2 cellular contexts compared by ENCODE assay signal in genomic region chr16:53605356-53605755, GRCh38.
TF ChIP-seq lines count a peak whose summit lies in the region.

No MANE protein-coding gene starts in this region.

TF ChIP-seq in liver, 16 proteins besides CTCF, POLR2A, EP300 and RAD21 (continued from another document):
- TF ChIP-seq MAX (IDR thresholded peaks at IDR 0.05) (no peak), NR2F2 (IDR thresholded peaks at IDR 0.05) (no peak), FOXA2 (IDR thresholded peaks at IDR 0.05) (no peak), EGR1 (IDR thresholded peaks at IDR 0.05; ENCODE audit: low read depth in 2 of 2) (no peak), JUND (IDR thresholded peaks at IDR 0.05) (no peak), HNF4A (conservative IDR thresholded peaks at IDR 0.05) (peak in 1 of 2 donors; percentile 43), FOXA1 (IDR thresholded peaks at IDR 0.05) (no peak), REST (IDR thresholded peaks at IDR 0.05) (no peak), ZBTB33 (IDR thresholded peaks at IDR 0.05) (no peak), TAF1 (conservative IDR thresholded peaks at IDR 0.05) (no peak), RXRA (IDR thresholded peaks at IDR 0.05) (peak in 1 of 2 donors; percentile 67), HNF4G (IDR thresholded peaks at IDR 0.05) (no peak), YY1 (IDR thresholded peaks at IDR 0.05) (peak; percentile 30), SP1 (IDR thresholded peaks at IDR 0.05) (no peak)

TF ChIP-seq in HepG2, 621 proteins besides CTCF, POLR2A, EP300 and RAD21:
- no peak for TF ChIP-seq ZNF280D (CRISPR knock-in tag; IDR thresholded peaks at IDR 0.05)
- TF ChIP-seq HINFP (CRISPR knock-in tag; IDR thresholded peaks at IDR 0.05; ENCODE audit: low read depth): no peak
- TF ChIP-seq GABPA (IDR thresholded peaks at IDR 0.05; ENCODE audit: low read depth, low read length): no peak
- no peak for TF ChIP-seq GABPA (CRISPR knock-in tag; IDR thresholded peaks at IDR 0.05; ENCODE audit: low read depth)
- no peak for TF ChIP-seq ZKSCAN5 (CRISPR knock-in tag; IDR thresholded peaks at IDR 0.05)
- no peak for TF ChIP-seq ZNF12 (CRISPR knock-in tag; IDR thresholded peaks at IDR 0.05)
- TF ChIP-seq ZNF572 (CRISPR knock-in tag; IDR thresholded peaks at IDR 0.05): no peak
- TF ChIP-seq SIN3A (IDR thresholded peaks at IDR 0.05; ENCODE audit: borderline replicate concordance, low read depth, low read length): no peak
- TF ChIP-seq MLX (CRISPR knock-in tag; IDR thresholded peaks at IDR 0.05): no peak
- no peak for TF ChIP-seq ATF6 (CRISPR knock-in tag; conservative IDR thresholded peaks at IDR 0.05)
- no peak for TF ChIP-seq ZNF274 (CRISPR knock-in tag; IDR thresholded peaks at IDR 0.05)
